ENCODE assay signal across 12 cellular contexts in genomic region chr16:585351-585750, GRCh38. TPM values are rescaled to one million over a fixed set of nuclear protein-coding genes. Genes with fewer than 3 reads are reported as not detected.
DNase-seq lines count a peak whose midpoint lies in the region; ATAC-seq and TF ChIP-seq lines count a peak whose summit lies in the region.
"Had no signal": no experiment of that assay in that cellular context is flagged by ENCODE, and none has a peak within 500 bp of the region (broad histone marks: within the 10 kb centered on the region; RNA-seq: fewer than 3 reads in every experiment).

No MANE protein-coding gene starts in this region.

- H3K79me2 ChIP-seq in MM.1S (ENCODE audit: low read length) = peaks cover 21% of the 10 kb centered on the region
- H3K79me2 ChIP-seq in parathyroid adenoma = peaks cover 2% of the 10 kb centered on the region

- ATAC-seq in body of pancreas (no peak), HG02610 (IDR thresholded peaks at IDR 0.05; ENCODE audit: unreplicated experiment) (no peak), GM19395 (IDR thresholded peaks at IDR 0.05; ENCODE audit: unreplicated experiment) (no peak)
- ATAC-seq: heart left ventricle had no signal

- H3K27me3 ChIP-seq in MM.1S (replicated peaks; ENCODE audit: insufficient read depth, low read length) (no peaks in the 10 kb centered on the region), body of pancreas (no peaks in the 10 kb centered on the region), parathyroid adenoma (ENCODE audit: control insufficient read depth, insufficient read depth, low read length) (no peaks in the 10 kb centered on the region)
- H3K27me3 ChIP-seq: heart left ventricle had no signal

- H3K36me3 ChIP-seq in MM.1S (replicated peaks; ENCODE audit: insufficient read depth, low read length) (no peaks in the 10 kb centered on the region), body of pancreas (replicated peaks in 1 of 2; ENCODE audit: insufficient read depth in 1 of 2, low read depth in 2 of 2) (no peaks in the 10 kb centered on the region), parathyroid adenoma (ENCODE audit: control insufficient read depth, insufficient read depth, low read length) (no peaks in the 10 kb centered on the region)

- H3K9me3 ChIP-seq in MM.1S (replicated peaks; ENCODE audit: insufficient read depth, low read length) (no peaks in the 10 kb centered on the region), body of pancreas (no peaks in the 10 kb centered on the region), parathyroid adenoma (ENCODE audit: control insufficient read depth, low read length) (no peaks in the 10 kb centered on the region)
- H3K9me3 ChIP-seq: heart left ventricle had no signal

- no peak for TF ChIP-seq POLR2A in body of pancreas (IDR thresholded peaks at IDR 0.05)

- no peak overlapping the region for H3K4me3 ChIP-seq in MM.1S (ENCODE audit: low read length)
- H3K4me3 ChIP-seq in body of pancreas = no peak overlapping the region
- H3K4me3 ChIP-seq in parathyroid adenoma (ENCODE audit: low read depth, low read length) = no peak overlapping the region
- H3K4me3 ChIP-seq: heart left ventricle had no signal

- H3K9ac ChIP-seq in MM.1S (ENCODE audit: low read length) (no peak overlapping the region), parathyroid adenoma (no peak overlapping the region)

- intact Hi-C loops in body of pancreas (cut with DNase I) = no loop called here

- H2AFZ ChIP-seq in MM.1S (ENCODE audit: low read length) (no peak overlapping the region), parathyroid adenoma (no peak overlapping the region)

- H3K4me2 ChIP-seq in MM.1S (ENCODE audit: low read depth, low read length) (no peak overlapping the region), parathyroid adenoma (ENCODE audit: low read length) (no peak overlapping the region)

- H3K4me1 ChIP-seq in MM.1S (ENCODE audit: low read length) (peaks cover 8% of the 10 kb centered on the region), body of pancreas (peaks cover 75% of the 10 kb centered on the region), parathyroid adenoma (peaks cover 18% of the 10 kb centered on the region)

- no peaks in the 10 kb centered on the region for H4K20me1 ChIP-seq in MM.1S (ENCODE audit: insufficient read depth, low read length)

- H3K9me2 ChIP-seq in MM.1S (replicated peaks; ENCODE audit: insufficient read depth, low read length) = no peaks in the 10 kb centered on the region

- H3K27ac ChIP-seq in MM.1S (ENCODE audit: low read length) (no peak overlapping the region), body of pancreas (no peak overlapping the region), parathyroid adenoma (no peak overlapping the region)
- H3K27ac ChIP-seq: heart left ventricle had no signal

- peaks cover 9% of the 10 kb centered on the region; the same call in 1 of the 2 replicates for H3F3A ChIP-seq in MM.1S (ENCODE audit: insufficient read depth, low read length)

- TF ChIP-seq CTCF in MM.1S (IDR thresholded peaks at IDR 0.05; ENCODE audit: low read length) (peak; percentile 9; the same call in 1 of the 2 replicates), body of pancreas (IDR thresholded peaks at IDR 0.05) (peak in 4 of 7 experiments; percentile 39 to 46 (median 43)), parathyroid adenoma (IDR thresholded peaks at IDR 0.05) (peak; percentile 47)

- DNase-seq in NCI-H1105 treated with DMSO at 0.1 percent for 48 hours (lab: John Stamatoyannopoulos, UW) = peak; percentile 11
- no peak for DNase-seq in NCI-H1105 (lab: John Stamatoyannopoulos, UW)
- no peak for DNase-seq in MM.1S
- peak; percentile 63 to 80 (median 73) for DNase-seq in body of pancreas
- no peak for DNase-seq in NCI-H2107 treated with DMSO at 0.1 percent for 48 hours (lab: John Stamatoyannopoulos, UW; ENCODE audit: unreplicated experiment)
- DNase-seq: effector CD4-positive, alpha-beta T cell; SHP77 treated with DMSO at 0.1 percent for 48 hours; stimulated activated CD4-positive, alpha-beta T cell treated with anti-CD3 and anti-CD28 coated beads, Interleukin-12 subunit alpha, Interleukin-12 subunit beta, amount 100 ng/mL, for 4 hours had no signal

- WGBS in body of pancreas, 2 donors = 7 to 9% methylated on average over 4 to 9 of the region's 10 CpGs

RNA-seq across cellular contexts. Expression of gene RAB40C, which starts 4.5 kb away (rescaled TPM):
- total RNA-seq in body of pancreas = 10 to 100 TPM; 37.2 to 41.0 TPM

RNA-seq across cellular contexts. Expression of gene PIGQ, which starts 15.6 kb away (rescaled TPM):
- total RNA-seq in body of pancreas = 10 to 100 TPM; 76.5 to 83.1 TPM

RNA-seq across cellular contexts. Expression of gene NHLRC4, which starts 18.5 kb away (rescaled TPM):
- under 1 TPM in 1 of 2 donors, not detected in 1; 0.52 TPM for total RNA-seq in body of pancreas

RNA-seq across cellular contexts. Expression of gene PRR35, which starts 25.2 kb away (rescaled TPM):
- total RNA-seq in body of pancreas = not detected
- total RNA-seq: heart left ventricle had no signal

RNA-seq across cellular contexts. Expression of gene WFIKKN1, which starts 45.4 kb away (rescaled TPM):
- total RNA-seq in body of pancreas = 1 to 10 TPM; 3.9 to 5.6 TPM

Comparison
In these comparisons a context has a peak if more than half of its experiments do, and no peak if none do; other contexts are left out.
1. DNase-seq: peak in NCI-H1105 treated with DMSO at 0.1 percent for 48 hours (single experiment) and body of pancreas (4 of 4); none in NCI-H1105 (single experiment), MM.1S (single experiment) and NCI-H2107 treated with DMSO at 0.1 percent for 48 hours (single experiment).
2. Peak in every context shown above with its lines, with median percentiles within 50 percentile points of each other: CTCF ChIP-seq.